ENCODE assay signal across 29 cellular contexts in the genomic region with DNA sequence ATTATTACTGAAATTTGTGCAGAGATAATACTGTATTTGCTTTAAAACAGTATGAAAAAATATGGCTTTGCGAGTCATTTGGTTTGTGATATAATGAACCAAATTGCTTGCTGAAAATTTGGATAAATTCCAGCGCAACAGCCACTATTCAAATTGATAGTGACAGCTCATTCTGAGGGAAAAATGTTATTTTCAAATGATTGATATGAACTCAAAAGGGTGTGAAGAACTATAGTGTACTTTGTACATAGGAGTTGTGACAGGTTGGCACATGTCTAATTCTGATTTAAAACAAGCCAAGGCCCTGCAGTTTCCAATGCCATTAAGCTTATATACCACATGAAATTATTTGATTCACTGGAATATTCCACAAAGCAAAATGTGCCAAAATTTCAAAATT.
"Had no signal": no experiment of that assay in that cellular context is flagged by ENCODE, and none has a peak within 500 bp of the region (broad histone marks: within the 10 kb centered on the region; RNA-seq: fewer than 3 reads in every experiment).

No MANE protein-coding gene starts in this region.

- H3K4me3 ChIP-seq: MG63, PC-9, SJCRH30, SK-N-MC had no signal

- ATAC-seq: Panc1, Right ventricle myocardium inferior, SK-N-SH treated with all-trans-retinoic acid at 6 μM for 48 hours had no signal

- DNase-seq: Kasumi-1, KG1, MG63, NCI-H1048, NCI-H1092 treated with DMSO at 0.1 percent for 48 hours, NCI-H1105 treated with DMSO at 0.1 percent for 48 hours, NCI-H1417, NCI-H1436, NCI-H146, NCI-H1694, NCI-H187, NCI-H2029, NCI-H2081, NCI-H2171 treated with DMSO at 0.1 percent for 48 hours, NCI-H2227 treated with DMSO at 0.1 percent for 48 hours, NCI-H345, NCI-H446, NCI-H510A treated with DMSO at 0.1 percent for 48 hours, NCI-H524 treated with DMSO at 0.1 percent for 48 hours, NCI-H526 treated with DMSO at 0.1 percent for 48 hours, NCI-H774, PC-9, SHP77, SIG-M5, SJCRH30 had no signal
